Comparison of ENCODE assay signal across 19 cellular contexts in genomic region chr6:15656145-15656544, GRCh38.
DNase-seq lines count a peak whose midpoint lies in the region; ATAC-seq, FAIRE-seq and TF ChIP-seq lines count a peak whose summit lies in the region.
"Had no signal": no experiment of that assay in that cellular context is flagged by ENCODE, and none has a peak within 500 bp of the region (broad histone marks: within the 10 kb centered on the region; RNA-seq: fewer than 3 reads in every experiment).

No MANE protein-coding gene starts in this region.

- peak; percentile 15 for FAIRE-seq in H54 (lab: Jason Lieb, UNC)
- FAIRE-seq: A204.1, GM12891, H1 had no signal

- ATAC-seq in memory B cell (ENCODE audit: low read depth): no peak
- ATAC-seq in HG02973 (IDR thresholded peaks at IDR 0.05; ENCODE audit: unreplicated experiment): no peak
- ATAC-seq: CD8-positive, alpha-beta T cell had no signal

- peaks cover 10 to 48% (median 22%) of the 10 kb centered on the region in 11 experiments; a peak in 20 of 22 replicates for H3K36me3 ChIP-seq in BLaER1 treated with 17β-estradiol and CSF1 and Interleukin-3, amounts not matched to agents 10 nM and 100 nM

- H3K27ac Mint-ChIP-seq in memory B cell: peak overlapping the region; percentile 89
- H3K27ac Mint-ChIP-seq: CD8-positive, alpha-beta T cell had no signal

- no peaks in the 10 kb centered on the region for H3K9me3 ChIP-seq in BLaER1 treated with 17β-estradiol and CSF1 and Interleukin-3, amounts not matched to agents 10 nM and 100 nM (replicated peaks in 1 of 11)
- H3K9me3 ChIP-seq: HAP-1 had no signal

- H3K4me2 ChIP-seq in BLaER1 treated with 17β-estradiol and CSF1 and Interleukin-3, amounts not matched to agents 10 nM and 100 nM: peak overlapping the region; percentile 7 to 91 (median 69); a peak in 16 of 22 replicates

- no peak overlapping the region for H3K4me3 ChIP-seq in BLaER1 treated with 17β-estradiol and CSF1 and Interleukin-3, amounts not matched to agents 10 nM and 100 nM
- H3K4me3 ChIP-seq: HAP-1 had no signal

- DNase-seq in H54 (ENCODE audit: insufficient read length, low spot score) (no peak), memory B cell (ENCODE audit: low spot score in 2 of 2) (no peak), epidermal melanocyte (ENCODE audit: insufficient read length, low spot score) (no peak)
- no peak for DNase-seq in activated CD4-positive, alpha-beta T cell treated with anti-CD3 and anti-CD28 coated beads, Interleukin-2, amount 50 U/mL, for 4 hours
- DNase-seq: ACHN; Calu3; CD8-positive, alpha-beta T cell; DMS79 treated with DMSO at 0.1 percent for 48 hours; EL; IMR-90; Karpas-422; KBM-7 had no signal

- TF ChIP-seq POLR2A in H54 (IDR thresholded peaks at IDR 0.05; ENCODE audit: low read depth, low read length): no peak

- H4K20me1 ChIP-seq in BLaER1 treated with 17β-estradiol and CSF1 and Interleukin-3, amounts not matched to agents 10 nM and 100 nM: peaks cover 0 to 92% (median 12%) of the 10 kb centered on the region in 11 experiments; a peak in 10 of 22 replicates

- no peak overlapping the region for H3K4me3 Mint-ChIP-seq in memory B cell
- H3K4me3 Mint-ChIP-seq: CD8-positive, alpha-beta T cell had no signal

- no peaks in the 10 kb centered on the region for H3K27me3 Mint-ChIP-seq in memory B cell

- H3K4me1 ChIP-seq in BLaER1 treated with 17β-estradiol and CSF1 and Interleukin-3, amounts not matched to agents 10 nM and 100 nM: peaks cover 48 to 78% (median 61%) of the 10 kb centered on the region in 10 experiments

- H3K9me3 Mint-ChIP-seq in memory B cell: no peaks in the 10 kb centered on the region
- H3K9me3 Mint-ChIP-seq: CD8-positive, alpha-beta T cell had no signal

- no peak overlapping the region for H3K9ac ChIP-seq in BLaER1 treated with 17β-estradiol and CSF1 and Interleukin-3, amounts not matched to agents 10 nM and 100 nM

- H3K27ac ChIP-seq in BLaER1 treated with 17β-estradiol and CSF1 and Interleukin-3, amounts not matched to agents 10 nM and 100 nM: no peak overlapping the region
- H3K27ac ChIP-seq: HL-60 had no signal

- no peaks in the 10 kb centered on the region for H3K27me3 ChIP-seq in BLaER1 treated with 17β-estradiol and CSF1 and Interleukin-3, amounts not matched to agents 10 nM and 100 nM

- H3K36me3 Mint-ChIP-seq in memory B cell: peaks cover 7% of the 10 kb centered on the region

- peaks cover 30% of the 10 kb centered on the region for H3K4me1 Mint-ChIP-seq in memory B cell
